ENCODE assay signal across 8 cellular contexts in the genomic region with DNA sequence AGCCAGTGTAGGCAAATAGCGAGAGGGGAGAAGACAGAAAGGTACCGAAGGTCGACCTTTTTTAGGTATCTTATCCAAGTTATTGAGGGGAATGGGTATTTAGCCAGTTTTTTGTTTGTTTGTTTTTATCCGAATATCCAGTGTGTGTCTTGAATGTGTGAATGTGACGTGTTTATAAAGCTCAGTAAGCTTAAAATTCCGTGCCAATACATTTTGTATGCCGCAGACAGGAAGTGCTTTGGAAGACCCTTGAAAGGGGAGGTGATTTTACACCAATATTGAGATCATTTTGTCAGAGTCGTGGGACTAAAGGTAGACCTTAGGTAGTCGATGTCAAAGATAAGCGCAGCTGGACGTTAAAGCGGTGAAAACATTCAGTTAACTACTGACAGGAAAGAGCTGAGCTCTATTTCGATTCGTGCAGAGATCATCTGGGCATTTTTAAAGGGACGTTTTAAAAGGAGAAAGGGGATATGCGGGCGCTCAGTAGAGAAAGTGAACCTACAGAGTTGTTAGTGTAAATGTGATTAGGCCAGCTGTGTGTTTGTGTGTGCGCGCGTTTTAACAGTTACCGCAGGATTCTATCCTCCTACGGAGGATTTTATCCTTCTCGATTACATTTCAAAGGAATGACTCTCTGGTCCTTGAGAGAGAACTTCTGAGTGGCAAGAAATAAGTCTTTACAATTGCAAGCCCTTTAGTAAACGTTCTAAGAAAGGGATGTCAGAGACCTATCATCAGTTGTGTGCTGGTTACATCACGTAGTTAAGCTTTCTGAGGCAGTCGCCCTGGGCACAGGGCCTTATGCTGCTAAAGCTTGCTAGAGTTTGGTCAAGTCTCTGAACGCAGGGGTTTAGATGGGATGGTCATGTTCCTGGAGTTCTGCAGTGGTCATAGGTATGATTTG. TPM values are rescaled to one million over a fixed set of nuclear protein-coding genes. Genes with fewer than 3 reads are reported as not detected.
DNase-seq lines count a peak whose midpoint lies in the region; ATAC-seq and TF ChIP-seq lines count a peak whose summit lies in the region.

No MANE protein-coding gene starts in this region.

- no peak overlapping the region for H3K4me3 Mint-ChIP-seq in type B pancreatic cell

- H3K27me3 Mint-ChIP-seq in type B pancreatic cell = no peaks in the 10 kb centered on the region

- no peaks in the 10 kb centered on the region for H3K27me3 ChIP-seq in lung (ENCODE audit: control insufficient read depth, insufficient read depth)

- H3K4me1 Mint-ChIP-seq in type B pancreatic cell (ENCODE audit: unreplicated experiment) = no peaks in the 10 kb centered on the region

- H3K36me3 ChIP-seq in lung (ENCODE audit: control insufficient read depth in 2 of 2, insufficient read depth in 2 of 2, low read length in 2 of 2) = no peaks in the 10 kb centered on the region

- ATAC-seq in GM18909 (IDR thresholded peaks at IDR 0.05; ENCODE audit: poor library complexity, unreplicated experiment) (peak; percentile 8), lung (ENCODE audit: insufficient read depth, low FRiP score) (no peak), HG02763 (IDR thresholded peaks at IDR 0.05; ENCODE audit: unreplicated experiment) (no peak)

- H3K4me3 ChIP-seq in coronary artery (peak overlapping the region; percentile 84), lung (peak overlapping the region; percentile 91)

- H3K9me3 ChIP-seq in lung (ENCODE audit: control insufficient read depth in 2 of 2, insufficient read depth in 1 of 2, low read length in 1 of 2) = peaks cover 0 to 2% of the 10 kb centered on the region in 2 donors

- H3K27ac ChIP-seq in coronary artery (peak overlapping the region; percentile 74 to 82), lung (ENCODE audit: low read depth in 1 of 2, low read length in 1 of 2) (peak overlapping the region; percentile 21 to 90)

- no peak overlapping the region for H3K27ac Mint-ChIP-seq in type B pancreatic cell

- TF ChIP-seq CTCF in coronary artery (IDR thresholded peaks at IDR 0.05) (no peak), lung (IDR thresholded peaks at IDR 0.05; ENCODE audit: control extremely low read depth, extremely low read depth) (no peak), type B pancreatic cell (conservative IDR thresholded peaks at IDR 0.05) (no peak)

- DNase-seq in AML-193 (lab: John Stamatoyannopoulos, UW) = peak; percentile 37 to 48
- peak; percentile 52 for DNase-seq in NCI-H774 (lab: John Stamatoyannopoulos, UW)
- no peak for DNase-seq in coronary artery (ENCODE audit: low spot score)
- no peak for DNase-seq in lung (ENCODE audit: low spot score)
- DNase-seq in amniotic stem cell (lab: John Stamatoyannopoulos, UW) = no peak
- DNase-seq in type B pancreatic cell (ENCODE audit: extremely low spot score, unreplicated experiment) = no peak

- WGBS in lung, 2 donors = 11% methylated on average over 27 of the region's 27 CpGs

- H3K36me3 Mint-ChIP-seq in type B pancreatic cell = peaks cover 11% of the 10 kb centered on the region

- H3K9me3 Mint-ChIP-seq in type B pancreatic cell = no peaks in the 10 kb centered on the region

- H3K4me1 ChIP-seq in lung (ENCODE audit: control insufficient read depth in 2 of 2, insufficient read depth in 2 of 2, low read length in 2 of 2) = peaks cover 10 to 17% of the 10 kb centered on the region in 2 donors

RNA-seq across cellular contexts. Expression of gene ECHDC1, which starts 0.6 kb away (rescaled TPM):
- total RNA-seq in lung = 100 to 1,000 TPM in 1 of 2 donors, 10 to 100 TPM in 1; 86.7 to 119 TPM
- polyA plus RNA-seq in lung = 10 to 100 TPM; 56.5 to 76.2 TPM
- total RNA-seq in type B pancreatic cell (ENCODE audit: low replicate concordance) = 40.5 and 48.4 TPM in 2 replicates

Comparison
In these comparisons a context has a peak if more than half of its experiments do, and no peak if none do; other contexts are left out.
1. DNase-seq: peak in AML-193 (2 of 2) and NCI-H774 (single experiment); none in coronary artery (single experiment), lung (single experiment), amniotic stem cell (single experiment) and type B pancreatic cell (single experiment).